ENCODE assay signal across 1 cellular context in the genomic region with DNA sequence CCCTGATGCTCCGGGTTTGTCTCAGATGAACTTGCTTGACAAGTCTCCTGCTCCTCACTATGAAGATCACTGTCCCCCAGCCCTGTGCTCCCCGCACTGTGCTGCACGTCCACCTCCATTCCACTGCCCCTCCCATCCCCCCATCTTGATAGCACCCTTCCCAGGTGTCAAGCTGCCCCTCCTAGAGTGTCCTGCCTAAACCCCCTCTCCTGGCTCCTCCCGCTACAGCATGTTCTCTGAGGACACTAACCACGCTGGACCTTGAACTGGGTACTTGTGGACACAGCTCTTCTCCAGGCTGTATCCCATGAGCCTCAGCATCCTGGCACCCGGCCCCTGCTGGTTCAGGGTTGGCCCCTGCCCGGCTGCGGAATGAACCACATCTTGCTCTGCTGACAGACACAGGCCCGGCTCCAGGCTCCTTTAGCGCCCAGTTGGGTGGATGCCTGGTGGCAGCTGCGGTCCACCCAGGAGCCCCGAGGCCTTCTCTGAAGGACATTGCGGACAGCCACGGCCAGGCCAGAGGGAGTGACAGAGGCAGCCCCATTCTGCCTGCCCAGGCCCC.
A peak's percentile ranks its signal among the peaks of the same experiment; 100 is the strongest.
TF ChIP-seq lines count a peak whose summit lies in the region.

No MANE protein-coding gene starts in this region.

TF ChIP-seq in HepG2, 621 proteins besides CTCF, POLR2A, EP300 and RAD21 (continued from another document and continues in another):
- TF ChIP-seq, protein P1, sequence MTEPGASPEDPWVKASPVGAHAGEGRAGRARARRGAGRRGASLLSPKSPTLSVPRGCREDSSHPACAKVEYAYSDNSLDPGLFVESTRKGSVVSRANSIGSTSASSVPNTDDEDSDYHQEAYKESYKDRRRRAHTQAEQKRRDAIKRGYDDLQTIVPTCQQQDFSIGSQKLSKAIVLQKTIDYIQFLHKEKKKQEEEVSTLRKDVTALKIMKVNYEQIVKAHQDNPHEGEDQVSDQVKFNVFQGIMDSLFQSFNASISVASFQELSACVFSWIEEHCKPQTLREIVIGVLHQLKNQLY (CRISPR knock-in tag; IDR thresholded peaks at IDR 0.05): no peak; the same call in 1 of the 2 replicates
- TF ChIP-seq ZNF317 (CRISPR knock-in tag; IDR thresholded peaks at IDR 0.05) (0 out of 2 replicates have a peak, but pooled peaks have one; percentile 35), TOPORS (CRISPR knock-in tag; IDR thresholded peaks at IDR 0.05) (no peak), ZNF496 (CRISPR knock-in tag; IDR thresholded peaks at IDR 0.05; ENCODE audit: insufficient replicate concordance) (no peak), SMAD1 (CRISPR knock-in tag; IDR thresholded peaks at IDR 0.05; ENCODE audit: borderline replicate concordance, low read depth) (peak; percentile 57; the same call in 1 of the 2 replicates), MIER2 (CRISPR knock-in tag; IDR thresholded peaks at IDR 0.05) (peak; percentile 52), ZNF652 (CRISPR knock-in tag; IDR thresholded peaks at IDR 0.05; ENCODE audit: borderline replicate concordance, low read depth) (peak; percentile 39; the same call in 1 of the 2 replicates), PITX1 (CRISPR knock-in tag; IDR thresholded peaks at IDR 0.05) (peak; percentile 72; the same call in 1 of the 2 replicates), ZZZ3 (CRISPR knock-in tag; IDR thresholded peaks at IDR 0.05; ENCODE audit: borderline replicate concordance) (peak; percentile 36; the same call in 1 of the 2 replicates), PPARG (CRISPR knock-in tag; conservative IDR thresholded peaks at IDR 0.05) (0 out of 2 replicates have a peak, but pooled peaks have one; percentile 30), ZBTB21 (CRISPR knock-in tag; IDR thresholded peaks at IDR 0.05) (no peak), PAX8 (CRISPR knock-in tag; IDR thresholded peaks at IDR 0.05; ENCODE audit: borderline replicate concordance) (0 out of 2 replicates have a peak, but pooled peaks have one; percentile 72), ZNF629 (CRISPR knock-in tag; conservative IDR thresholded peaks at IDR 0.05) (no peak), TARDBP (CRISPR knock-in tag; IDR thresholded peaks at IDR 0.05) (peak; percentile 63; the same call in 1 of the 2 replicates), SCMH1 (CRISPR knock-in tag; IDR thresholded peaks at IDR 0.05; ENCODE audit: borderline replicate concordance) (no peak), NCOA2 (CRISPR knock-in tag; IDR thresholded peaks at IDR 0.05) (peak; percentile 74; the same call in 1 of the 2 replicates), DNMT1 (CRISPR knock-in tag; IDR thresholded peaks at IDR 0.05) (0 out of 2 replicates have a peak, but pooled peaks have one; percentile 16), GABPB1 (CRISPR knock-in tag; IDR thresholded peaks at IDR 0.05) (peak; percentile 28), TBX2 (CRISPR knock-in tag; IDR thresholded peaks at IDR 0.05; ENCODE audit: borderline replicate concordance) (peak; percentile 67; the same call in 1 of the 2 replicates), HDAC1 (CRISPR knock-in tag; IDR thresholded peaks at IDR 0.05) (peak; percentile 84), CEBPG (CRISPR knock-in tag; IDR thresholded peaks at IDR 0.05) (peak; percentile 40), AKAP8 (CRISPR knock-in tag; IDR thresholded peaks at IDR 0.05) (peak; percentile 85; the same call in 1 of the 2 replicates), ATF7 (IDR thresholded peaks at IDR 0.05) (no peak), ATF7 (CRISPR knock-in tag; IDR thresholded peaks at IDR 0.05) (no peak), KAT7 (CRISPR knock-in tag; IDR thresholded peaks at IDR 0.05; ENCODE audit: borderline replicate concordance) (no peak), ZEB1 (IDR thresholded peaks at IDR 0.05; ENCODE audit: insufficient replicate concordance, low read depth) (no peak), ZBTB7A (CRISPR knock-in tag; IDR thresholded peaks at IDR 0.05) (0 out of 2 replicates have a peak, but pooled peaks have one; percentile 77), MBD4 (IDR thresholded peaks at IDR 0.05; ENCODE audit: borderline replicate concordance, low read length) (no peak)
- TF ChIP-seq, protein P2, sequence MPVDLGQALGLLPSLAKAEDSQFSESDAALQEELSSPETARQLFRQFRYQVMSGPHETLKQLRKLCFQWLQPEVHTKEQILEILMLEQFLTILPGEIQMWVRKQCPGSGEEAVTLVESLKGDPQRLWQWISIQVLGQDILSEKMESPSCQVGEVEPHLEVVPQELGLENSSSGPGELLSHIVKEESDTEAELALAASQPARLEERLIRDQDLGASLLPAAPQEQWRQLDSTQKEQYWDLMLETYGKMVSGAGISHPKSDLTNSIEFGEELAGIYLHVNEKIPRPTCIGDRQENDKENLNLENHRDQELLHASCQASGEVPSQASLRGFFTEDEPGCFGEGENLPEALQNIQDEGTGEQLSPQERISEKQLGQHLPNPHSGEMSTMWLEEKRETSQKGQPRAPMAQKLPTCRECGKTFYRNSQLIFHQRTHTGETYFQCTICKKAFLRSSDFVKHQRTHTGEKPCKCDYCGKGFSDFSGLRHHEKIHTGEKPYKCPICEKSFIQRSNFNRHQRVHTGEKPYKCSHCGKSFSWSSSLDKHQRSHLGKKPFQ (CRISPR knock-in tag; IDR thresholded peaks at IDR 0.05; ENCODE audit: insufficient replicate concordance): no peak
- TF ChIP-seq, protein P3, sequence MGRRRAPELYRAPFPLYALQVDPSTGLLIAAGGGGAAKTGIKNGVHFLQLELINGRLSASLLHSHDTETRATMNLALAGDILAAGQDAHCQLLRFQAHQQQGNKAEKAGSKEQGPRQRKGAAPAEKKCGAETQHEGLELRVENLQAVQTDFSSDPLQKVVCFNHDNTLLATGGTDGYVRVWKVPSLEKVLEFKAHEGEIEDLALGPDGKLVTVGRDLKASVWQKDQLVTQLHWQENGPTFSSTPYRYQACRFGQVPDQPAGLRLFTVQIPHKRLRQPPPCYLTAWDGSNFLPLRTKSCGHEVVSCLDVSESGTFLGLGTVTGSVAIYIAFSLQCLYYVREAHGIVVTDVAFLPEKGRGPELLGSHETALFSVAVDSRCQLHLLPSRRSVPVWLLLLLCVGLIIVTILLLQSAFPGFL (CRISPR knock-in tag; IDR thresholded peaks at IDR 0.05): no peak
- TF ChIP-seq, protein P4, sequence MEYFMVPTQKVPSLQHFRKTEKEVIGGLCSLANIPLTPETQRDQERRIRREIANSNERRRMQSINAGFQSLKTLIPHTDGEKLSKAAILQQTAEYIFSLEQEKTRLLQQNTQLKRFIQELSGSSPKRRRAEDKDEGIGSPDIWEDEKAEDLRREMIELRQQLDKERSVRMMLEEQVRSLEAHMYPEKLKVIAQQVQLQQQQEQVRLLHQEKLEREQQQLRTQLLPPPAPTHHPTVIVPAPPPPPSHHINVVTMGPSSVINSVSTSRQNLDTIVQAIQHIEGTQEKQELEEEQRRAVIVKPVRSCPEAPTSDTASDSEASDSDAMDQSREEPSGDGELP (IDR thresholded peaks at IDR 0.05; ENCODE audit: borderline replicate concordance, low read depth): peak; percentile 80; the same call in 1 of the 2 replicates
- TF ChIP-seq, protein P5, sequence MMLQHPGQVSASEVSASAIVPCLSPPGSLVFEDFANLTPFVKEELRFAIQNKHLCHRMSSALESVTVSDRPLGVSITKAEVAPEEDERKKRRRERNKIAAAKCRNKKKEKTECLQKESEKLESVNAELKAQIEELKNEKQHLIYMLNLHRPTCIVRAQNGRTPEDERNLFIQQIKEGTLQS (CRISPR knock-in tag; IDR thresholded peaks at IDR 0.05): no peak
- TF ChIP-seq, protein P6, sequence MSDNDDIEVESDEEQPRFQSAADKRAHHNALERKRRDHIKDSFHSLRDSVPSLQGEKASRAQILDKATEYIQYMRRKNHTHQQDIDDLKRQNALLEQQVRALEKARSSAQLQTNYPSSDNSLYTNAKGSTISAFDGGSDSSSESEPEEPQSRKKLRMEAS (IDR thresholded peaks at IDR 0.05): peak; percentile 65
- TF ChIP-seq, protein P7, sequence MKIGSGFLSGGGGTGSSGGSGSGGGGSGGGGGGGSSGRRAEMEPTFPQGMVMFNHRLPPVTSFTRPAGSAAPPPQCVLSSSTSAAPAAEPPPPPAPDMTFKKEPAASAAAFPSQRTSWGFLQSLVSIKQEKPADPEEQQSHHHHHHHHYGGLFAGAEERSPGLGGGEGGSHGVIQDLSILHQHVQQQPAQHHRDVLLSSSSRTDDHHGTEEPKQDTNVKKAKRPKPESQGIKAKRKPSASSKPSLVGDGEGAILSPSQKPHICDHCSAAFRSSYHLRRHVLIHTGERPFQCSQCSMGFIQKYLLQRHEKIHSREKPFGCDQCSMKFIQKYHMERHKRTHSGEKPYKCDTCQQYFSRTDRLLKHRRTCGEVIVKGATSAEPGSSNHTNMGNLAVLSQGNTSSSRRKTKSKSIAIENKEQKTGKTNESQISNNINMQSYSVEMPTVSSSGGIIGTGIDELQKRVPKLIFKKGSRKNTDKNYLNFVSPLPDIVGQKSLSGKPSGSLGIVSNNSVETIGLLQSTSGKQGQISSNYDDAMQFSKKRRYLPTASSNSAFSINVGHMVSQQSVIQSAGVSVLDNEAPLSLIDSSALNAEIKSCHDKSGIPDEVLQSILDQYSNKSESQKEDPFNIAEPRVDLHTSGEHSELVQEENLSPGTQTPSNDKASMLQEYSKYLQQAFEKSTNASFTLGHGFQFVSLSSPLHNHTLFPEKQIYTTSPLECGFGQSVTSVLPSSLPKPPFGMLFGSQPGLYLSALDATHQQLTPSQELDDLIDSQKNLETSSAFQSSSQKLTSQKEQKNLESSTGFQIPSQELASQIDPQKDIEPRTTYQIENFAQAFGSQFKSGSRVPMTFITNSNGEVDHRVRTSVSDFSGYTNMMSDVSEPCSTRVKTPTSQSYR (CRISPR knock-in tag; IDR thresholded peaks at IDR 0.05; ENCODE audit: borderline replicate concordance): peak; percentile 82
- TF ChIP-seq, protein P8, sequence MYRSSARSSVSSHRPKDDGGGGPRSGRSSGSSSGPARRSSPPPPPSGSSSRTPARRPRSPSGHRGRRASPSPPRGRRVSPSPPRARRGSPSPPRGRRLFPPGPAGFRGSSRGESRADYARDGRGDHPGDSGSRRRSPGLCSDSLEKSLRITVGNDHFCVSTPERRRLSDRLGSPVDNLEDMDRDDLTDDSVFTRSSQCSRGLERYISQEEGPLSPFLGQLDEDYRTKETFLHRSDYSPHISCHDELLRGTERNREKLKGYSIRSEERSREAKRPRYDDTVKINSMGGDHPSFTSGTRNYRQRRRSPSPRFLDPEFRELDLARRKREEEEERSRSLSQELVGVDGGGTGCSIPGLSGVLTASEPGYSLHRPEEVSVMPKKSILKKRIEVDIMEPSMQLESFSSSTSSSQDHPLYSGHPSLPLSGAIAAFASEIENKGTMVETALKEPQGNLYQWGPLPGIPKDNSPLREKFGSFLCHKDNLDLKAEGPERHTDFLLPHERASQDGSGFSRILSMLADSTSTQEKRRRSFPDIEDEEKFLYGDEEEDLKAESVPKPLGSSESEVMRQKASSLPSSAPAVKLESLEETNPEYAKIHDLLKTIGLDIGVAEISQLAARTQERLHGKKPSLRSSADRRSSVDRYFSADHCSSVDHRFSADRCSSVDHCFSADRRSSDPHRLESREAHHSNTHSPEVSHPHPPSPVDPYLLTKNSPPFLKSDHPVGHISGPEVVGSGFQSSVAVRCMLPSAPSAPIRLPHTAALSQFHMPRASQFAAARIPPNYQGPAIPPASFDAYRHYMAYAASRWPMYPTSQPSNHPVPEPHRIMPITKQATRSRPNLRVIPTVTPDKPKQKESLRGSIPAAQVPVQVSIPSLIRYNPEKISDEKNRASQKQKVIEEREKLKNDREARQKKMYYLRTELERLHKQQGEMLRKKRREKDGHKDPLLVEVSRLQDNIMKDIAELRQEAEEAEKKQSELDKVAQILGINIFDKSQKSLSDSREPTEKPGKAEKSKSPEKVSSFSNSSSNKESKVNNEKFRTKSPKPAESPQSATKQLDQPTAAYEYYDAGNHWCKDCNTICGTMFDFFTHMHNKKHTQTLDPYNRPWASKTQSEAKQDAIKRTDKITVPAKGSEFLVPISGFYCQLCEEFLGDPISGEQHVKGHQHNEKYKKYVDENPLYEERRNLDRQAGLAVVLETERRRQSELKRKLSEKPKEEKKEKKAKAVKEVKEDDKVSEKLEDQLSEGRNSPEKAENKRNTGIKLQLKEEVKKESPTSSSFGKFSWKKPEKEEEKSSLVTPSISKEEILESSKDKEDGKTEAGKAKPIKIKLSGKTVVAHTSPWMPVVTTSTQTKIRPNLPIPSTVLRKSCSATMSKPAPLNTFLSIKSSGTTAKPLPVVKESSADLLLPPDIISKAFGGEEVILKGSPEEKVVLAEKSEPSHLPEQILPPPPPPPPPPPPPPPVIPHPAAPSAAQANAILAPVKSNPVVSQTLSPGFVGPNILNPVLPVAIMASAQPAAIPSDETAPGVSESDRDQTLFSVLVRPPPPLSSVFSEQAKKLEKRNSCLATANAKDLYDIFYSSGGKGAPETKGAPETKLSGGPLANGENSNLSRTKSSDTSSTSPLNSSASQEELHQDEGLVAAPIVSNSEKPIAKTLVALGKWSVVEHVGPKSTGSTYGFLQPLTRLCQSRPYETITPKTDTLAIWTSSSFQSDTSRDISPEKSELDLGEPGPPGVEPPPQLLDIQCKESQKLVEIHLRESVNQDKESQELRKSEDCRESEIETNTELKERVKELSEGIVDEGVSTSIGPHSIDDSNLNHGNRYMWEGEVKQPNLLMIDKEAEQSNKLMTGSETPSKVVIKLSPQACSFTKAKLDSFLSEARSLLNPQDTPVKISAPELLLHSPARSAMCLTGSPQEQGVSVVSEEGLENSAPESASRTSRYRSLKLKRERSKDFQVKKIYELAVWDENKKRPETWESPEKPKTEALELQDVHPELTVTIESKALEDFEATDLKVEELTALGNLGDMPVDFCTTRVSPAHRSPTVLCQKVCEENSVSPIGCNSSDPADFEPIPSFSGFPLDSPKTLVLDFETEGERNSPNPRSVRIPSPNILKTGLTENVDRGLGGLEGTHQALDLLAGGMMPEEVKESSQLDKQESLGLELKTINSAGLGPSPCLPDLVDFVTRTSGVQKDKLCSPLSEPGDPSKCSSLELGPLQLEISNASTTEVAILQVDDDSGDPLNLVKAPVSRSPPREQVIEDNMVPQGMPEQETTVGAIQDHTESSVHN (CRISPR knock-in tag; IDR thresholded peaks at IDR 0.05): no peak; the same call in 1 of the 2 replicates
- TF ChIP-seq, protein P9, sequence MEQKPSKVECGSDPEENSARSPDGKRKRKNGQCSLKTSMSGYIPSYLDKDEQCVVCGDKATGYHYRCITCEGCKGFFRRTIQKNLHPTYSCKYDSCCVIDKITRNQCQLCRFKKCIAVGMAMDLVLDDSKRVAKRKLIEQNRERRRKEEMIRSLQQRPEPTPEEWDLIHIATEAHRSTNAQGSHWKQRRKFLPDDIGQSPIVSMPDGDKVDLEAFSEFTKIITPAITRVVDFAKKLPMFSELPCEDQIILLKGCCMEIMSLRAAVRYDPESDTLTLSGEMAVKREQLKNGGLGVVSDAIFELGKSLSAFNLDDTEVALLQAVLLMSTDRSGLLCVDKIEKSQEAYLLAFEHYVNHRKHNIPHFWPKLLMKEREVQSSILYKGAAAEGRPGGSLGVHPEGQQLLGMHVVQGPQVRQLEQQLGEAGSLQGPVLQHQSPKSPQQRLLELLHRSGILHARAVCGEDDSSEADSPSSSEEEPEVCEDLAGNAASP (CRISPR knock-in tag; IDR thresholded peaks at IDR 0.05; ENCODE audit: borderline replicate concordance): peak; percentile 95
- TF ChIP-seq, protein P10, sequence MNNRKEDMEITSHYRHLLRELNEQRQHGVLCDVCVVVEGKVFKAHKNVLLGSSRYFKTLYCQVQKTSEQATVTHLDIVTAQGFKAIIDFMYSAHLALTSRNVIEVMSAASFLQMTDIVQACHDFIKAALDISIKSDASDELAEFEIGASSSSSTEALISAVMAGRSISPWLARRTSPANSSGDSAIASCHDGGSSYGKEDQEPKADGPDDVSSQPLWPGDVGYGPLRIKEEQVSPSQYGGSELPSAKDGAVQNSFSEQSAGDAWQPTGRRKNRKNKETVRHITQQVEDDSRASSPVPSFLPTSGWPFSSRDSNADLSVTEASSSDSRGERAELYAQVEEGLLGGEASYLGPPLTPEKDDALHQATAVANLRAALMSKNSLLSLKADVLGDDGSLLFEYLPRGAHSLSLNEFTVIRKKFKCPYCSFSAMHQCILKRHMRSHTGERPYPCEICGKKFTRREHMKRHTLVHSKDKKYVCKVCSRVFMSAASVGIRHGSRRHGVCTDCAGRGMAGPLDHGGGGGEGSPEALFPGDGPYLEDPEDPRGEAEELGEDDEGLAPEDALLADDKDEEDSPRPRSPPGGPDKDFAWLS (CRISPR knock-in tag; IDR thresholded peaks at IDR 0.05; ENCODE audit: borderline replicate concordance): peak; percentile 69; the same call in 1 of the 2 replicates
